13 cellular contexts compared by ENCODE assay signal in the genomic region with DNA sequence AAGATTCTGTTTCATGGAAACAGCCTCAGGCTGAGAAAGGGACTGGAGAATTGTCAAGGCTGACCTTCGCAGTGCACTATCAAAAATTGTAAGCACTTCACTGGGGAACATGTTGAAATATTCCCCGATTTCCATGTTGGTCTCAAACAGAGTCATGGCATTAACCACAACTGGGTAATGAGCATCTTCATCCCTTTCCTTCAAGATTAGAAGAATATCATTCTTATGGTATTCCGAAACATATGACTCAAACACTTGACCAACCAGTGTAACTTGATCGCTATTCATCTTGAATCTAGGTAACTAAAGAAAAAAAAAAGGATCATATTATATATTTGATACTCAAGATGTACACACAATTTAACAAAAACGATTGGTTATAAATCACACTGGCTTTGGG. TPM values are rescaled to one million over a fixed set of nuclear protein-coding genes. Genes with fewer than 3 reads are reported as not detected.
DNase-seq lines count a peak whose midpoint lies in the region; ATAC-seq and TF ChIP-seq lines count a peak whose summit lies in the region.
"Had no signal": no experiment of that assay in that cellular context is flagged by ENCODE, and none has a peak within 500 bp of the region (broad histone marks: within the 10 kb centered on the region; RNA-seq: fewer than 3 reads in every experiment).

No MANE protein-coding gene starts in this region.

- no peak overlapping the region for H2BK120ac ChIP-seq in mesenchymal stem cell (ENCODE audit: low read depth, low read length)

- H3K9me3 ChIP-seq in PC-3 (ENCODE audit: low read length) (no peaks in the 10 kb centered on the region), mesenchymal stem cell (ENCODE audit: control insufficient read depth, low read length) (no peaks in the 10 kb centered on the region)
- H3K9me3 ChIP-seq: Caco-2 had no signal

- H3K4ac ChIP-seq in mesenchymal stem cell (ENCODE audit: low read depth in 1 of 2, low read length in 2 of 2) = no peak overlapping the region

- H3K27me3 Mint-ChIP-seq in progenitor cell of endocrine pancreas = no peaks in the 10 kb centered on the region
- H3K27me3 Mint-ChIP-seq: CD8-positive, alpha-beta memory T cell had no signal

- no peaks in the 10 kb centered on the region for H3K9me2 ChIP-seq in PC-3 (replicated peaks; ENCODE audit: low read length)

- POLR2A ChIA-PET in PC-3 (lab: Charles Lee; ENCODE audit: unreplicated experiment) = no interaction called here

- peaks cover 34% of the 10 kb centered on the region for H3K79me2 ChIP-seq in PC-3 (ENCODE audit: low read length)

- intact Hi-C loops in PC-3 (cut with micrococcal nuclease) = no loop called here

- H3K23ac ChIP-seq in mesenchymal stem cell (ENCODE audit: low read length in 2 of 2) = no peak overlapping the region

- no peak overlapping the region for H4K8ac ChIP-seq in mesenchymal stem cell (ENCODE audit: low read length)

- no TSS peak for BruUV-seq in PC-3 (replicated peaks; lab: Mats Ljungman, UMichigan)

- WGBS in mesenchymal stem cell = 97% methylated on average over 2 of the region's 5 CpGs

- H3K79me1 ChIP-seq in mesenchymal stem cell (replicated peaks; ENCODE audit: low read length, poor library complexity, severe bottlenecking) = peaks cover 9% of the 10 kb centered on the region

- peaks cover 32% of the 10 kb centered on the region for H3K4me1 ChIP-seq in PC-3 (ENCODE audit: insufficient read depth, low read length)
- H3K4me1 ChIP-seq in mesenchymal stem cell (ENCODE audit: control insufficient read depth, insufficient read depth, low read depth, low read length) = no peaks in the 10 kb centered on the region
- H3K4me1 ChIP-seq: Caco-2 had no signal

- H3K36me3 ChIP-seq in PC-3 (ENCODE audit: low read depth, low read length) (no peaks in the 10 kb centered on the region; the same call in none of the 2 replicates), mesenchymal stem cell (ENCODE audit: control insufficient read depth in 1 of 2, insufficient read depth in 2 of 2, low read depth in 1 of 2, low read length in 2 of 2) (peaks cover 4 to 27% of the 10 kb centered on the region in 2 experiments)
- H3K36me3 ChIP-seq: HAP-1 had no signal

- no peak overlapping the region for H2BK12ac ChIP-seq in mesenchymal stem cell (ENCODE audit: low read length in 2 of 2)

- H3F3A ChIP-seq in PC-3 (ENCODE audit: low read length, unreplicated experiment) = no peaks in the 10 kb centered on the region

- no peak overlapping the region for H3K4me3 ChIP-seq in PC-3 (ENCODE audit: low read length)
- no peak overlapping the region for H3K4me3 ChIP-seq in mesenchymal stem cell (ENCODE audit: insufficient read depth in 1 of 2, low read depth in 1 of 2, low read length in 2 of 2)
- H3K4me3 ChIP-seq: HAP-1 had no signal

- no peaks in the 10 kb centered on the region for H3K9me3 Mint-ChIP-seq in progenitor cell of endocrine pancreas (ENCODE audit: low read depth)
- H3K9me3 Mint-ChIP-seq: CD8-positive, alpha-beta memory T cell had no signal

- H3K9ac ChIP-seq in PC-3 (ENCODE audit: low read length) (no peak overlapping the region), mesenchymal stem cell (ENCODE audit: low read length) (no peak overlapping the region)

- CTCF ChIA-PET in PC-3 (lab: Charles Lee) = no interaction called here

- H3K36me3 Mint-ChIP-seq in progenitor cell of endocrine pancreas (ENCODE audit: insufficient read depth) = peaks cover 14% of the 10 kb centered on the region

- no peak overlapping the region for H3K27ac Mint-ChIP-seq in progenitor cell of endocrine pancreas
- H3K27ac Mint-ChIP-seq: CD14-positive monocyte; CD8-positive, alpha-beta memory T cell had no signal

- H3K4me3 Mint-ChIP-seq in progenitor cell of endocrine pancreas (ENCODE audit: low read depth) = no peak overlapping the region
- H3K4me3 Mint-ChIP-seq: CD14-positive monocyte had no signal

- no peaks in the 10 kb centered on the region for H3K27me3 ChIP-seq in PC-3 (ENCODE audit: low read length)
- H3K27me3 ChIP-seq in mesenchymal stem cell (ENCODE audit: control insufficient read depth in 1 of 2, insufficient read depth in 1 of 2, low read length in 2 of 2) = no peaks in the 10 kb centered on the region

- H4K20me1 ChIP-seq in PC-3 (ENCODE audit: low read length) = no peaks in the 10 kb centered on the region

- H4K91ac ChIP-seq in mesenchymal stem cell (ENCODE audit: low read length) = no peak overlapping the region

- peaks cover 18% of the 10 kb centered on the region for H3K4me1 Mint-ChIP-seq in progenitor cell of endocrine pancreas (ENCODE audit: low read depth)

- peak; percentile 6; the same call in 1 of the 2 replicates for ATAC-seq in PC-3
- ATAC-seq in GM19455 (IDR thresholded peaks at IDR 0.05; ENCODE audit: unreplicated experiment) = no peak
- ATAC-seq: HepG2 had no signal

- TF ChIP-seq CTCF in PC-3 (conservative IDR thresholded peaks at IDR 0.05; ENCODE audit: low read depth, low read length) = no peak
- no peak for TF ChIP-seq CTCF in progenitor cell of endocrine pancreas (IDR thresholded peaks at IDR 0.05; ENCODE audit: unreplicated experiment)

- no peak overlapping the region for H2BK15ac ChIP-seq in mesenchymal stem cell (ENCODE audit: low read depth, poor library complexity, severe bottlenecking)

- H2BK5ac ChIP-seq in mesenchymal stem cell (ENCODE audit: low read depth, low read length, poor library complexity, severe bottlenecking) = no peak overlapping the region

- H3K27ac ChIP-seq in PC-3 (ENCODE audit: low read length) (0 out of 2 replicates have a peak overlapping the region, but pooled peaks have one; percentile 19), mesenchymal stem cell (ENCODE audit: low read length, poor library complexity, severe bottlenecking) (no peak overlapping the region)

- no peak overlapping the region for H3K18ac ChIP-seq in mesenchymal stem cell (ENCODE audit: low read depth in 1 of 2, low read length in 2 of 2)

- DNase-seq in ELR (ENCODE audit: low read depth) (peak; percentile 33), PC-3 (peak; percentile 69), amniotic epithelial cell (ENCODE audit: low read depth) (peak; percentile 51), mesenchymal stem cell (no peak), NCI-H1694 (lab: John Stamatoyannopoulos, UW) (no peak), progenitor cell of endocrine pancreas (ENCODE audit: low spot score, unreplicated experiment) (no peak)
- DNase-seq: Caco-2; CD8-positive, alpha-beta memory T cell; DMS53 had no signal

- H3K14ac ChIP-seq in mesenchymal stem cell (ENCODE audit: low read length in 2 of 2) = no peak overlapping the region

- no peak overlapping the region for H2AK5ac ChIP-seq in mesenchymal stem cell (ENCODE audit: low read length, severe bottlenecking)

- no peak overlapping the region for H2AFZ ChIP-seq in PC-3 (ENCODE audit: low read length)
- H2AFZ ChIP-seq in mesenchymal stem cell (ENCODE audit: low read depth, low read length) = no peak overlapping the region

- H3K4me2 ChIP-seq in PC-3 (ENCODE audit: low read length) (peak overlapping the region; percentile 48), mesenchymal stem cell (ENCODE audit: low read length, poor library complexity, severe bottlenecking) (peak overlapping the region; percentile 16)

RNA-seq across cellular contexts. Expression of a gene that starts 3.5 kb away (rescaled TPM):
- 5.3 and 5.8 TPM in 2 replicates for total RNA-seq in PC-3 (2014; rRNA removed)
- 2.9 TPM for polyA plus RNA-seq in mesenchymal stem cell (2013, experiment 1 of 2)
- 3.1 TPM for polyA plus RNA-seq in mesenchymal stem cell (2013, experiment 2 of 2)
- 24.7 and 25.1 TPM in 2 replicates for total RNA-seq in progenitor cell of endocrine pancreas

RNA-seq across cellular contexts. Expression of a gene that starts 37.5 kb away (rescaled TPM):
- total RNA-seq in PC-3 (2014; rRNA removed) (24.6 and 25.0 TPM in 2 replicates), progenitor cell of endocrine pancreas (29.5 and 30.5 TPM in 2 replicates)
- 18.2 TPM for polyA plus RNA-seq in mesenchymal stem cell (2013, experiment 1 of 2)
- polyA plus RNA-seq in mesenchymal stem cell (2013, experiment 2 of 2) = 19.3 TPM

Comparison
In these comparisons a context has a peak if more than half of its experiments do, and no peak if none do; other contexts are left out.
1. DNase-seq: peak in ELR (single experiment), PC-3 (single experiment) and amniotic epithelial cell (single experiment); none in mesenchymal stem cell (single experiment), NCI-H1694 (single experiment) and progenitor cell of endocrine pancreas (single experiment).